In the genomic region with DNA sequence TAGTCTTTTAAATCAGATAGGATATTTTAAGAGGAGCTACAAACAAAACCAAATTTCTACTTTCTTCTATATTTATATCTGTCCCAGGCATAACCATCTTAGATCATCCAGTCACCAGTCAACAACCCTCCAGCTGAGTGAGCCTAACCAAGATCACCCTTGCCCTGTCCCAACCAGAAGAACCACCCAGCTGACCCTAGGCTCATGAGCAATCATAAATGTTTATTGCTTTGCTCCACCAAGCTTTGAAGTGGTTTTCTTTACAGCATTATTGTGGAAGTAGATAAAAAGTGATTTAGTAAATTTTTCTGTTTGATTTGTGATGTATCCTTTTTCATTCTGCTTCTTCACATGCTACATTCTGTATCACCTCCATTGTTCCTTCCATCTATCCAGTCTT, we compare ENCODE assay signal across 28 cellular contexts.
"Had no signal": no experiment of that assay in that cellular context is flagged by ENCODE, and none has a peak within 500 bp of the region (broad histone marks: within the 10 kb centered on the region; RNA-seq: fewer than 3 reads in every experiment).

No MANE protein-coding gene starts in this region.

- H3K4me1 Mint-ChIP-seq: activated CD4-positive, alpha-beta T cell treated with anti-CD3 and anti-CD28 coated beads, Interleukin-2, amount 10 ng/mL, durations not matched to agents 24 days and 14 days; activated naive CD4-positive, alpha-beta T cell treated with anti-CD3 and anti-CD28 coated beads, Interleukin-2, amount 50 U/mL, for 24 hours; activated T-helper 17 cell treated with anti-CD3 and anti-CD28 coated beads, Interleukin-2, amount 50 U/mL, for 72 hours; central memory CD8-positive, alpha-beta T cell had no signal

- H3K27ac Mint-ChIP-seq: activated CD4-positive, alpha-beta T cell treated with anti-CD3 and anti-CD28 coated beads, Interleukin-2, amount 10 ng/mL, durations not matched to agents 24 days and 14 days; activated CD8-positive, alpha-beta T cell treated with anti-CD3 and anti-CD28 coated beads for 36 hours; activated naive CD4-positive, alpha-beta T cell treated with anti-CD3 and anti-CD28 coated beads, Interleukin-2, amount 50 U/mL, for 24 hours; activated naive CD8-positive, alpha-beta T cell treated with anti-CD3 and anti-CD28 coated beads, Interleukin-2, amount 10 ng/mL, durations not matched to agents 7 days and 5 days; activated T-cell treated with anti-CD3 and anti-CD28 coated beads, Interleukin-2, amount 50 U/mL, for 72 hours; activated T-helper 17 cell treated with anti-CD3 and anti-CD28 coated beads, Interleukin-2, amount 50 U/mL, for 72 hours; T-helper 1 cell treated with Interleukin-12 subunit alpha and Interleukin-12 subunit beta and Interleukin-4 antibody, amounts not matched to agents 30 μg/mL and 1 μg/mL, for 36 hours; T-helper 2 cell treated with Interferon-gamma antibody and Interleukin-4, amounts not matched to agents 5 μg/mL and 100 μg/mL, for 36 hours had no signal

- H3K27me3 Mint-ChIP-seq: activated CD4-positive, alpha-beta T cell treated with anti-CD3 and anti-CD28 coated beads, Interleukin-2, amount 10 ng/mL, durations not matched to agents 24 days and 14 days; activated CD8-positive, alpha-beta T cell treated with anti-CD3 and anti-CD28 coated beads for 36 hours; activated naive CD4-positive, alpha-beta T cell treated with anti-CD3 and anti-CD28 coated beads, Interleukin-2, amount 50 U/mL, for 24 hours; central memory CD8-positive, alpha-beta T cell had no signal

- H3K4me3 Mint-ChIP-seq: activated CD4-positive, alpha-beta T cell treated with anti-CD3 and anti-CD28 coated beads, Interleukin-2, amount 10 ng/mL, durations not matched to agents 24 days and 14 days; activated CD8-positive, alpha-beta T cell treated with anti-CD3 and anti-CD28 coated beads for 36 hours; activated naive CD4-positive, alpha-beta T cell treated with anti-CD3 and anti-CD28 coated beads, Interleukin-2, amount 50 U/mL, for 24 hours; activated naive CD8-positive, alpha-beta T cell treated with anti-CD3 and anti-CD28 coated beads, Interleukin-2, amount 10 ng/mL, durations not matched to agents 7 days and 5 days; activated T-cell treated with anti-CD3 and anti-CD28 coated beads, Interleukin-2, amount 50 U/mL, for 72 hours; activated T-helper 17 cell treated with anti-CD3 and anti-CD28 coated beads, Interleukin-2, amount 50 U/mL, for 72 hours; central memory CD8-positive, alpha-beta T cell; T-helper 1 cell treated with Interleukin-12 subunit alpha and Interleukin-12 subunit beta and Interleukin-4 antibody, amounts not matched to agents 30 μg/mL and 1 μg/mL, for 36 hours; T-helper 2 cell treated with Interferon-gamma antibody and Interleukin-4, amounts not matched to agents 5 μg/mL and 100 μg/mL, for 36 hours had no signal

- DNase-seq: activated CD4-positive, alpha-beta T cell treated with anti-CD3 and anti-CD28 coated beads, Interleukin-2, amount 10 ng/mL, durations not matched to agents 24 days and 14 days; activated CD4-positive, alpha-beta T cell treated with anti-CD3 and anti-CD28 coated beads, Interleukin-2, amount 50 U/mL, for 4 hours; activated CD8-positive, alpha-beta T cell treated with anti-CD3 and anti-CD28 coated beads for 36 hours; activated effector memory CD4-positive, alpha-beta T cell treated with anti-CD3 and anti-CD28 coated beads, Interleukin-2, amount 50 U/mL, for 16 hours; activated naive CD4-positive, alpha-beta T cell; activated naive CD8-positive, alpha-beta T cell treated with anti-CD3 and anti-CD28 coated beads, Interleukin-2, amount 10 ng/mL, durations not matched to agents 7 days and 5 days; activated T-cell treated with anti-CD3 and anti-CD28 coated beads, Interleukin-2, amount 50 U/mL, for 1 hour; activated T-cell treated with anti-CD3 and anti-CD28 coated beads, Interleukin-2, amount 50 U/mL, for 72 hours; amygdala; Karpas-422; MM.1S; MV-4-11; NCI-H1092; NCI-H1436 treated with DMSO at 0.1 percent for 48 hours; NCI-H1694 treated with DMSO at 0.1 percent for 48 hours; NCI-H2029; NCI-H345; NCI-H524 treated with DMSO at 0.1 percent for 48 hours; PC-3; Peyer's patch; SIG-M5 had no signal

- H3K36me3 Mint-ChIP-seq: activated naive CD4-positive, alpha-beta T cell treated with anti-CD3 and anti-CD28 coated beads, Interleukin-2, amount 50 U/mL, for 24 hours; activated naive CD8-positive, alpha-beta T cell treated with anti-CD3 and anti-CD28 coated beads, Interleukin-2, amount 10 ng/mL, durations not matched to agents 7 days and 5 days had no signal

- H3K4me3 ChIP-seq: ascending aorta, cardiac muscle cell, Peyer's patch had no signal

- H3K9me3 Mint-ChIP-seq: activated CD4-positive, alpha-beta T cell treated with anti-CD3 and anti-CD28 coated beads, Interleukin-2, amount 10 ng/mL, durations not matched to agents 24 days and 14 days; activated CD8-positive, alpha-beta T cell treated with anti-CD3 and anti-CD28 coated beads for 36 hours; activated naive CD4-positive, alpha-beta T cell treated with anti-CD3 and anti-CD28 coated beads, Interleukin-2, amount 50 U/mL, for 24 hours; activated naive CD8-positive, alpha-beta T cell treated with anti-CD3 and anti-CD28 coated beads, Interleukin-2, amount 10 ng/mL, durations not matched to agents 7 days and 5 days; activated T-cell treated with anti-CD3 and anti-CD28 coated beads, Interleukin-2, amount 50 U/mL, for 72 hours; activated T-helper 17 cell treated with anti-CD3 and anti-CD28 coated beads, Interleukin-2, amount 50 U/mL, for 72 hours; central memory CD8-positive, alpha-beta T cell; T-helper 1 cell treated with Interleukin-12 subunit alpha and Interleukin-12 subunit beta and Interleukin-4 antibody, amounts not matched to agents 30 μg/mL and 1 μg/mL, for 36 hours; T-helper 2 cell treated with Interferon-gamma antibody and Interleukin-4, amounts not matched to agents 5 μg/mL and 100 μg/mL, for 36 hours had no signal
